Comparison of ENCODE assay signal across 17 cellular contexts in the genomic region with DNA sequence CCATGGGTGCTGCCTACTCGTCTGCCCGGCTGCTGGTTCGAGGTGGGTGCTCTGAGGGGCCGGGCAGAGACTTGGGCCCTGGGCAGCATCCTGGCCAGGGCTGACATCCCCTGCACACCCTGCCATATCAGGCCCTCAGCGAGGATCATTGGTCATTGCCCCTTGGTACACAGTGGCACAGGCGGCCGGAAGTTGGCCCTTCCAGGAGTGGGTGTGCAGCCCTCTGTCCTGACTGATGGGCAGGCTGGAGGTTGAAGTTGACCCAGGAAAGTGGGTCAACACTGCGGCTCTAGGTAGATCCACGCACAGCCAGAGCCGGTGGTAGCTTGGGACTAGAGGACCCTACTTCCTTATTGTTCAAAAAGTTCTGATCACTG.
DNase-seq lines count a peak whose midpoint lies in the region; ATAC-seq and TF ChIP-seq lines count a peak whose summit lies in the region.
"Had no signal": no experiment of that assay in that cellular context is flagged by ENCODE, and none has a peak within 500 bp of the region (broad histone marks: within the 10 kb centered on the region; RNA-seq: fewer than 3 reads in every experiment).

No MANE protein-coding gene starts in this region.

- CTCF ChIA-PET in CD4-positive, alpha-beta T cell (lab: Charles Lee): no interaction called here

- TF ChIP-seq POLR2A in heart left ventricle (IDR thresholded peaks at IDR 0.05): no peak

- intact Hi-C loops in heart left ventricle (cut with DNase I) (no loop called here), right cardiac atrium (cut with DNase I) (no loop called here), lower lobe of right lung (cut with DNase I) (no loop called here), posterior vena cava (cut with DNase I) (no loop called here)
- intact Hi-C loops in CD4-positive, alpha-beta T cell (cut with DNase I, micrococcal nuclease): no loop called here

- peaks cover 0 to 79% (median 43%) of the 10 kb centered on the region in 9 donors for H3K36me3 ChIP-seq in heart left ventricle
- peaks cover 17% of the 10 kb centered on the region for H3K36me3 ChIP-seq in lower lobe of right lung

- no peaks in the 10 kb centered on the region for H3K27me3 ChIP-seq in heart left ventricle
- H3K27me3 ChIP-seq in right cardiac atrium (ENCODE audit: control insufficient read depth, insufficient read depth): no peaks in the 10 kb centered on the region
- no peaks in the 10 kb centered on the region for H3K27me3 ChIP-seq in lower lobe of right lung (ENCODE audit: low read depth)
- H3K27me3 ChIP-seq in CD4-positive, alpha-beta T cell (ENCODE audit: control insufficient read depth, insufficient read depth, low read length): no peaks in the 10 kb centered on the region

- WGBS in heart left ventricle, 4 donors: 89 to 94% (median 93%) methylated on average over 6 to 10 of the region's 10 CpGs
- WGBS in right cardiac atrium: 91% methylated on average over 10 of the region's 10 CpGs

- H3K4me3 ChIP-seq in heart left ventricle (no peak overlapping the region), right cardiac atrium (ENCODE audit: low read length) (no peak overlapping the region), lower lobe of right lung (no peak overlapping the region)

- no peaks in the 10 kb centered on the region for H3K4me1 Mint-ChIP-seq in CD4-positive, alpha-beta T cell (ENCODE audit: low read depth)
- H3K4me1 Mint-ChIP-seq: B cell; CD4-positive, CD25-positive, alpha-beta regulatory T cell had no signal

- H3K9me3 ChIP-seq in heart left ventricle: no peaks in the 10 kb centered on the region
- no peaks in the 10 kb centered on the region for H3K9me3 ChIP-seq in right cardiac atrium (ENCODE audit: control insufficient read depth, low read length)
- H3K9me3 ChIP-seq in lower lobe of right lung: no peaks in the 10 kb centered on the region
- no peaks in the 10 kb centered on the region for H3K9me3 ChIP-seq in CD4-positive, alpha-beta T cell (ENCODE audit: control insufficient read depth, low read length)

- H3K4me1 ChIP-seq in heart left ventricle (peaks cover 0 to 14% (median 0%) of the 10 kb centered on the region in 12 donors), right cardiac atrium (ENCODE audit: control insufficient read depth, insufficient read depth, low read length) (no peaks in the 10 kb centered on the region), lower lobe of right lung (no peaks in the 10 kb centered on the region)

- H3K36me3 Mint-ChIP-seq in CD4-positive, alpha-beta T cell (ENCODE audit: low read depth): peaks cover 41% of the 10 kb centered on the region
- H3K36me3 Mint-ChIP-seq: CD4-positive, CD25-positive, alpha-beta regulatory T cell had no signal

- H3K27ac ChIP-seq in heart left ventricle (peak overlapping the region in 1 of 12 donors; percentile 28), right cardiac atrium (ENCODE audit: low read length) (no peak overlapping the region), lower lobe of right lung (no peak overlapping the region)
- no peak overlapping the region for H3K27ac ChIP-seq in CD4-positive, alpha-beta T cell (ENCODE audit: low read depth, low read length)

- no peak for ATAC-seq in heart left ventricle
- ATAC-seq in right cardiac atrium: no peak
- no peak for ATAC-seq in lower lobe of right lung
- no peak for ATAC-seq in CD4-positive, alpha-beta T cell (ENCODE audit: poor library complexity)
- ATAC-seq in GM21390 (IDR thresholded peaks at IDR 0.05; ENCODE audit: unreplicated experiment): no peak

- no peak overlapping the region for H3K4me3 Mint-ChIP-seq in CD4-positive, alpha-beta T cell
- H3K4me3 Mint-ChIP-seq: B cell; CD4-positive, CD25-positive, alpha-beta regulatory T cell had no signal

- no peaks in the 10 kb centered on the region for H3K27me3 Mint-ChIP-seq in CD4-positive, alpha-beta T cell
- H3K27me3 Mint-ChIP-seq: B cell; CD4-positive, CD25-positive, alpha-beta regulatory T cell had no signal

- no peaks in the 10 kb centered on the region for H3K9me3 Mint-ChIP-seq in CD4-positive, alpha-beta T cell
- H3K9me3 Mint-ChIP-seq: CD4-positive, CD25-positive, alpha-beta regulatory T cell had no signal

- peak in 3 of 5 donors; percentile 5 to 31 (median 9) for DNase-seq in heart left ventricle
- no peak for DNase-seq in right cardiac atrium
- peak; percentile 25 for DNase-seq in lower lobe of right lung
- DNase-seq in posterior vena cava (ENCODE audit: low spot score): peak; percentile 53
- no peak for DNase-seq in EL
- DNase-seq in CD4-positive, alpha-beta T cell: no peak
- DNase-seq: CD4-positive, CD25-positive, alpha-beta regulatory T cell; H7; IMR-90; NCI-H1105; NCI-H1694 treated with DMSO at 0.1 percent for 48 hours; NCI-H2107; NCI-H345; NCI-H69; SHP77 had no signal

- TF ChIP-seq CTCF in heart left ventricle (IDR thresholded peaks at IDR 0.05) (no peak), lower lobe of right lung (IDR thresholded peaks at IDR 0.05) (no peak)
- no peak for TF ChIP-seq CTCF in CD4-positive, alpha-beta T cell (IDR thresholded peaks at IDR 0.05)

- H3K27ac Mint-ChIP-seq in CD4-positive, alpha-beta T cell: no peak overlapping the region
- H3K27ac Mint-ChIP-seq: B cell; CD4-positive, CD25-positive, alpha-beta regulatory T cell had no signal

- POLR2A ChIA-PET in CD4-positive, alpha-beta T cell (lab: Charles Lee): no interaction called here

Comparison
In these comparisons a context has a peak if more than half of its experiments do, and no peak if none do; other contexts are left out.
1. DNase-seq: peak in heart left ventricle (3 of 5), lower lobe of right lung (single experiment) and posterior vena cava (single experiment); none in right cardiac atrium (0 of 3), EL (single experiment) and CD4-positive, alpha-beta T cell (0 of 10).